In the genomic region with DNA sequence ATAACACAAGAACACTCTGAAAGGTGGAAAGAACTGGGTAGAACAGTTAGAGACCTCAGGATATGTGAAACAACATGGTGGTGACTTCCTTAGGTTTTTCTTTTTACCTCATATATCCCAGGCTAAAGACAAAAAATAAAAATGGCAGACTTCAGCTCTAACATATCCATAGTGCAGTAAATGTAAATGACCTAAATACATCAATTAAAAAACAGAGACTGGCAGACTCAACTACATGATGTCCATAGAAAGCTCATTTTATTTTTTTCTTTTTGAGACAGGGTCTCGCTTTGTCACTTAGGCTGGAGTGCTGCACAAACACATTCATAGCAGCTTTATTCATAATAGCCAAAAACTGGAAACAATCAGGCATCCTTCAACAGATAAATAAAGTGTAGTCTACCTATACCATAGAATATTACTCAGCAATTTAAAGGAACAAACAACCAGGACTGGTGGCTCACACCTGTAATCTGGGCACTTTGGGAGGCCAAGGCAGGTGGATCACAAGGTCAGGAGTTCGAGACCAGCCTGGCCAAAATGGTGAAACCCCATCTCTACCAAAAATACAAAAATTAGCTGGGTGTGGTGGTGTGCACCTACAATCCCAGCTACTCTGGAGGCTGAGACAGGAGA, we compare ENCODE assay signal across 1 cellular context.
TF ChIP-seq lines count a peak whose summit lies in the region.

No MANE protein-coding gene starts in this region.

TF ChIP-seq in K562, 482 proteins besides CTCF, POLR2A, EP300 and RAD21:
- peak; percentile 11; the same call in 1 of the 2 replicates for TF ChIP-seq C11orf30 (IDR thresholded peaks at IDR 0.05; ENCODE audit: low read depth)
- peak; percentile 13 for TF ChIP-seq HDAC3 (IDR thresholded peaks at IDR 0.05; ENCODE audit: borderline replicate concordance, partially characterized antibody)
- TF ChIP-seq CBX3 (IDR thresholded peaks at IDR 0.05; ENCODE audit: borderline replicate concordance in 1 of 2, low read length in 2 of 2), result peak in 1 of 2 experiments; percentile 3; a peak in 1 of 3 replicates
- no peak for TF ChIP-seq LEF1 (IDR thresholded peaks at IDR 0.05)
- 0 out of 2 replicates have a peak, but pooled peaks have one; percentile 22 for TF ChIP-seq ADNP (tag; IDR thresholded peaks at IDR 0.05)
- 0 out of 2 replicates have a peak, but pooled peaks have one; percentile 0 for TF ChIP-seq SMARCA4 (IDR thresholded peaks at IDR 0.05)
- TF ChIP-seq BACH1 (tag; IDR thresholded peaks at IDR 0.05), result peak; percentile 29; the same call in 1 of the 2 replicates
- TF ChIP-seq, protein P1, sequence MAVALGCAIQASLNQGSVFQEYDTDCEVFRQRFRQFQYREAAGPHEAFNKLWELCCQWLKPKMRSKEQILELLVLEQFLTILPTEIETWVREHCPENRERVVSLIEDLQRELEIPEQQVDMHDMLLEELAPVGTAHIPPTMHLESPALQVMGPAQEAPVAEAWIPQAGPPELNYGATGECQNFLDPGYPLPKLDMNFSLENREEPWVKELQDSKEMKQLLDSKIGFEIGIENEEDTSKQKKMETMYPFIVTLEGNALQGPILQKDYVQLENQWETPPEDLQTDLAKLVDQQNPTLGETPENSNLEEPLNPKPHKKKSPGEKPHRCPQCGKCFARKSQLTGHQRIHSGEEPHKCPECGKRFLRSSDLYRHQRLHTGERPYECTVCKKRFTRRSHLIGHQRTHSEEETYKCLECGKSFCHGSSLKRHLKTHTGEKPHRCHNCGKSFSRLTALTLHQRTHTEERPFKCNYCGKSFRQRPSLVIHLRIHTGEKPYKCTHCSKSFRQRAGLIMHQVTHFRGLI (CRISPR knock-in tag; IDR thresholded peaks at IDR 0.05), result no peak
- TF ChIP-seq POLR2H (tag; IDR thresholded peaks at IDR 0.05; ENCODE audit: low read depth), result 0 out of 2 replicates have a peak, but pooled peaks have one; percentile 28
- TF ChIP-seq ZNF507 (tag; conservative IDR thresholded peaks at IDR 0.05), result peak; percentile 99
- peak; percentile 2; the same call in 1 of the 2 replicates for TF ChIP-seq NCOR1 (IDR thresholded peaks at IDR 0.05)
- no peak for TF ChIP-seq SP2 (IDR thresholded peaks at IDR 0.05; ENCODE audit: extremely low read depth, low read depth, low read length, poor library complexity, severe bottlenecking)
- peak; percentile 61 for TF ChIP-seq RBM25 (IDR thresholded peaks at IDR 0.05; ENCODE audit: low read depth, low read length, severe bottlenecking)
- peak; percentile 97 for TF ChIP-seq ZNF354B (CRISPR knock-in tag; IDR thresholded peaks at IDR 0.05)
- peak; percentile 61 for TF ChIP-seq ZNF316 (IDR thresholded peaks at IDR 0.05)
- no peak for TF ChIP-seq MCM2 (IDR thresholded peaks at IDR 0.05; ENCODE audit: low read depth)
